ENCODE assay signal across 26 cellular contexts in the genomic region with DNA sequence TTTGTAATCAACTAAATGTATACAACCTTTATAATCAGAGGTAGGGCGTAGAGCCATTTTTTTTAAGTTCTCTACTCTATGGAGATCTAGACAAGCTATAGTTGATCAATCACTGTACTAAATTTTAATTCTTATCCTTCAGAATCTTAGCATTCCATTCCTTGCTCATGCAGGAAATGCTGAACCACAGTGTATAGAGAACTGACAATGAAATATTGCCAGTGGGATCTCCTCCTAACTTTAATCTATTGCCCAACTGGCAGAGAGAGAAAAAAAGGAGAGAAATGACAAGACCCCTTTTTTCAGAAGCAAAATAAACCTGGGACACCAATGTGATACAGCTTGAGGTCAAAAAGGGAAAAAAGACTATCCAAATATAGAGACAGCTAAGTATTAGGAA.
"Had no signal": no experiment of that assay in that cellular context is flagged by ENCODE, and none has a peak within 500 bp of the region (broad histone marks: within the 10 kb centered on the region; RNA-seq: fewer than 3 reads in every experiment).

No MANE protein-coding gene starts in this region.

- H3K9me3 ChIP-seq: ascending aorta, breast epithelium, left ventricle myocardium inferior, tibial artery had no signal

- H3K4me1 Mint-ChIP-seq: activated CD8-positive, alpha-beta memory T cell treated with anti-CD3 and anti-CD28 coated beads, Interleukin-2, amount 10 ng/mL, durations not matched to agents 7 days and 5 days; activated naive CD4-positive, alpha-beta T cell treated with anti-CD3 and anti-CD28 coated beads, Interleukin-2, amount 50 U/mL, for 24 hours; central memory CD8-positive, alpha-beta T cell; natural killer cell; stimulated activated effector memory CD8-positive, alpha-beta T cell treated with anti-CD3 and anti-CD28 coated beads, Interleukin-12 subunit alpha, Interleukin-12 subunit beta, amount 100 ng/mL, for 72 hours; stimulated activated naive CD8-positive, alpha-beta T cell treated with anti-CD3 and anti-CD28 coated beads, Interleukin-15, amount 100 ng/mL, for 72 hours had no signal

- H3K4me3 Mint-ChIP-seq: activated CD4-positive, alpha-beta memory T cell treated with anti-CD3 and anti-CD28 coated beads, Interleukin-2, amount 10 ng/mL, durations not matched to agents 7 days and 5 days; activated CD8-positive, alpha-beta memory T cell treated with anti-CD3 and anti-CD28 coated beads, Interleukin-2, amount 10 ng/mL, durations not matched to agents 7 days and 5 days; activated naive CD4-positive, alpha-beta T cell treated with anti-CD3 and anti-CD28 coated beads, Interleukin-2, amount 50 U/mL, for 24 hours; central memory CD8-positive, alpha-beta T cell; effector memory CD8-positive, alpha-beta T cell; natural killer cell; stimulated activated effector memory CD8-positive, alpha-beta T cell treated with anti-CD3 and anti-CD28 coated beads, Interleukin-12 subunit alpha, Interleukin-12 subunit beta, amount 100 ng/mL, for 72 hours; stimulated activated naive CD8-positive, alpha-beta T cell treated with anti-CD3 and anti-CD28 coated beads, Interleukin-15, amount 100 ng/mL, for 72 hours; T-helper 1 cell treated with Interleukin-12 subunit alpha and Interleukin-12 subunit beta and Interleukin-4 antibody, amounts not matched to agents 30 μg/mL and 1 μg/mL, for 36 hours had no signal

- H3K4me3 ChIP-seq: ascending aorta, breast epithelium, dorsolateral prefrontal cortex, left ventricle myocardium inferior, tibial artery had no signal

- H3K27ac Mint-ChIP-seq: activated CD4-positive, alpha-beta memory T cell treated with anti-CD3 and anti-CD28 coated beads, Interleukin-2, amount 10 ng/mL, durations not matched to agents 7 days and 5 days; activated CD8-positive, alpha-beta memory T cell treated with anti-CD3 and anti-CD28 coated beads, Interleukin-2, amount 10 ng/mL, durations not matched to agents 7 days and 5 days; activated naive CD4-positive, alpha-beta T cell treated with anti-CD3 and anti-CD28 coated beads, Interleukin-2, amount 50 U/mL, for 24 hours; effector memory CD8-positive, alpha-beta T cell; natural killer cell; stimulated activated effector memory CD8-positive, alpha-beta T cell treated with anti-CD3 and anti-CD28 coated beads, Interleukin-12 subunit alpha, Interleukin-12 subunit beta, amount 100 ng/mL, for 72 hours; stimulated activated naive CD8-positive, alpha-beta T cell treated with anti-CD3 and anti-CD28 coated beads, Interleukin-15, amount 100 ng/mL, for 72 hours; T-helper 1 cell treated with Interleukin-12 subunit alpha and Interleukin-12 subunit beta and Interleukin-4 antibody, amounts not matched to agents 30 μg/mL and 1 μg/mL, for 36 hours had no signal

- H3K27me3 Mint-ChIP-seq: activated CD4-positive, alpha-beta memory T cell treated with anti-CD3 and anti-CD28 coated beads, Interleukin-2, amount 10 ng/mL, durations not matched to agents 7 days and 5 days; activated CD8-positive, alpha-beta memory T cell treated with anti-CD3 and anti-CD28 coated beads, Interleukin-2, amount 10 ng/mL, durations not matched to agents 7 days and 5 days; activated naive CD4-positive, alpha-beta T cell treated with anti-CD3 and anti-CD28 coated beads, Interleukin-2, amount 50 U/mL, for 24 hours; central memory CD8-positive, alpha-beta T cell; effector memory CD8-positive, alpha-beta T cell; stimulated activated naive CD8-positive, alpha-beta T cell treated with anti-CD3 and anti-CD28 coated beads, Interleukin-15, amount 100 ng/mL, for 72 hours had no signal

- H3K4me1 ChIP-seq: ascending aorta, breast epithelium, left ventricle myocardium inferior, tibial artery had no signal

- FAIRE-seq: colon, frontal cortex, small intestine had no signal

- DNase-seq: activated CD4-positive, alpha-beta memory T cell treated with anti-CD3 and anti-CD28 coated beads, Interleukin-2, amount 10 ng/mL, durations not matched to agents 7 days and 5 days; activated CD4-positive, alpha-beta T cell treated with anti-CD3 and anti-CD28 coated beads for 48 hours; activated CD4-positive, CD25-positive, alpha-beta regulatory T cell; activated CD8-positive, alpha-beta memory T cell treated with anti-CD3 and anti-CD28 coated beads, Interleukin-2, amount 10 ng/mL, durations not matched to agents 7 days and 5 days; activated gamma-delta T cell; activated T-cell treated with anti-CD3 and anti-CD28 coated beads for 4 hours; dorsolateral prefrontal cortex; effector memory CD8-positive, alpha-beta T cell; glutamatergic neuron; hippocampal formation; left ventricle myocardium inferior; midbrain; natural killer cell; small intestine; stimulated activated CD4-positive, alpha-beta T cell treated with anti-CD3 and anti-CD28 coated beads, Interleukin-2, amount 100 ng/mL, for 24 hours; stimulated activated naive CD8-positive, alpha-beta T cell treated with anti-CD3 and anti-CD28 coated beads, Interleukin-15, amount 100 ng/mL, for 72 hours; tibial artery had no signal

- H3K27me3 ChIP-seq: ascending aorta, breast epithelium, dorsolateral prefrontal cortex, tibial artery had no signal

- H3K36me3 Mint-ChIP-seq: activated CD8-positive, alpha-beta memory T cell treated with anti-CD3 and anti-CD28 coated beads, Interleukin-2, amount 10 ng/mL, durations not matched to agents 7 days and 5 days; natural killer cell had no signal

- H3K27ac ChIP-seq: ascending aorta, breast epithelium, dorsolateral prefrontal cortex, left ventricle myocardium inferior, tibial artery had no signal

- H3K9me3 Mint-ChIP-seq: activated CD4-positive, alpha-beta memory T cell treated with anti-CD3 and anti-CD28 coated beads, Interleukin-2, amount 10 ng/mL, durations not matched to agents 7 days and 5 days; activated naive CD4-positive, alpha-beta T cell treated with anti-CD3 and anti-CD28 coated beads, Interleukin-2, amount 50 U/mL, for 24 hours; central memory CD8-positive, alpha-beta T cell; effector memory CD8-positive, alpha-beta T cell; natural killer cell; stimulated activated effector memory CD8-positive, alpha-beta T cell treated with anti-CD3 and anti-CD28 coated beads, Interleukin-12 subunit alpha, Interleukin-12 subunit beta, amount 100 ng/mL, for 72 hours; stimulated activated naive CD8-positive, alpha-beta T cell treated with anti-CD3 and anti-CD28 coated beads, Interleukin-15, amount 100 ng/mL, for 72 hours; T-helper 1 cell treated with Interleukin-12 subunit alpha and Interleukin-12 subunit beta and Interleukin-4 antibody, amounts not matched to agents 30 μg/mL and 1 μg/mL, for 36 hours had no signal

- ATAC-seq: activated CD8-positive, alpha-beta memory T cell treated with anti-CD3 and anti-CD28 coated beads, Interleukin-2, amount 10 ng/mL, durations not matched to agents 7 days and 5 days; effector memory CD8-positive, alpha-beta T cell; natural killer cell; sciatic nerve; stimulated activated effector memory CD8-positive, alpha-beta T cell treated with anti-CD3 and anti-CD28 coated beads, Interleukin-12 subunit alpha, Interleukin-12 subunit beta, amount 100 ng/mL, for 72 hours; stimulated activated naive CD8-positive, alpha-beta T cell treated with anti-CD3 and anti-CD28 coated beads, Interleukin-15, amount 100 ng/mL, for 72 hours had no signal
